29 cellular contexts compared by ENCODE assay signal in the genomic region with DNA sequence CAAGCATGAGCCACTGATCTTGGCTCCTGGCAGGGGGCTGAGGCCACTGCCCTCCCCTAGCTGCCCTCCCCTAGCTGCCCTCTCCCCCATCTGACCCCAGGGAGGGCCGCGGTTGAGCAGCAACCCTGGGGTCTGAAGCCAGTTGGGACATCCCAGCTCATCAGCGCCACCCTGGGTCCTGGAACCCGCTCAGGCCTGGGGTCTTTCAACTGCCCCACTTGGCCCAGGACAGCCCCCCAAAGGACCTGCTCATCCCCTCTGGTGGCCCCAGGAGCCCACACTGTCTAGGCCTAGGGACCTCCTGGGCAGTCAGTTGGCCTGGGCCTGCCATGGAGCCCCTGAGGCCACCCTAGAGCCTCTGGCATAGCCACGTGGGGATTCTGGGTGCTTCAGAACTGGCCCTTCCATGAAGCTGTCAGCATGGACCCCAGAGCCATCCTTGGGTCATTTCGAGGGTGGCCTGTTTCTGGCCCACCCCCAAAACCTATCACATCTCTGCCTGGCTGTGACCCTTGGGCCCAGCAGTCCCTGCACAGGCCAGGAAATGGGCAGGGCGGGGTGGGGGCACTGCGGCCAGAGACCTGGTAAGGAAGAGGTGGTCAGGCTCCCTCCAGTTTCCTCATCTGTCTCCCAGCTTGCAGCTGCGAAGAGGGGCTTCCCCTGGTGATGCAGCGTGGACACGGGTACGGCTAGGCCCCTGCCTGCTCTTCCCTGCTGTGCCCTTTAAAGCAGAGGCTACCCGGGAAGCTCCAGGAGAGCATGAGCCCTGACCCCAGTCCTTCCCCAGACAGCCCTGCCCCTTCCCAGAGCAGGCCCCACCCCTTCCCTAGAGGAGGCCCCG. TPM values are rescaled to one million over a fixed set of nuclear protein-coding genes. Genes with fewer than 3 reads are reported as not detected.
DNase-seq lines count a peak whose midpoint lies in the region; ATAC-seq and TF ChIP-seq lines count a peak whose summit lies in the region.
"Had no signal": no experiment of that assay in that cellular context is flagged by ENCODE, and none has a peak within 500 bp of the region (broad histone marks: within the 10 kb centered on the region; RNA-seq: fewer than 3 reads in every experiment).

No MANE protein-coding gene starts in this region.

- CTCF ChIA-PET in activated CD8-positive, alpha-beta memory T cell treated with anti-CD3 and anti-CD28 coated beads, Interleukin-2, amount 10 ng/mL, durations not matched to agents 7 days and 5 days (lab: Charles Lee), result no interaction called here
- CTCF ChIA-PET in OCI-LY7 (lab: Charles Lee; ENCODE audit: unreplicated experiment), result no interaction called here

- H3K4me1 Mint-ChIP-seq in activated CD8-positive, alpha-beta memory T cell treated with anti-CD3 and anti-CD28 coated beads, Interleukin-2, amount 10 ng/mL, durations not matched to agents 7 days and 5 days, result no peaks in the 10 kb centered on the region
- H3K4me1 Mint-ChIP-seq: activated naive CD8-positive, alpha-beta T cell treated with anti-CD3 and anti-CD28 coated beads for 36 hours; CD8-positive, alpha-beta memory T cell; central memory CD8-positive, alpha-beta T cell; neural crest cell had no signal

- peak; percentile 7 for DNase-seq in activated CD8-positive, alpha-beta memory T cell treated with anti-CD3 and anti-CD28 coated beads, Interleukin-2, amount 50 U/mL, for 4 hours
- no peak for DNase-seq in activated CD8-positive, alpha-beta memory T cell treated with anti-CD3 and anti-CD28 coated beads, Interleukin-2, amount 10 ng/mL, durations not matched to agents 7 days and 5 days
- DNase-seq in OCI-LY7 (ENCODE audit: low spot score), result peak; percentile 16
- DNase-seq in iPS-NIHi7 (ENCODE audit: extremely low spot score), result peak; percentile 68
- peak; percentile 64 for DNase-seq in posterior vena cava (ENCODE audit: low spot score)
- no peak for DNase-seq in stimulated activated CD4-positive, alpha-beta T cell treated with anti-CD3 and anti-CD28 coated beads, Interleukin-15, amount 100 ng/mL, for 24 hours
- DNase-seq in DMS153 (lab: John Stamatoyannopoulos, UW), result no peak
- no peak for DNase-seq in middle frontal gyrus (ENCODE audit: extremely low spot score, low spot score)
- DNase-seq: activated CD4-positive, alpha-beta T cell treated with anti-CD3 and anti-CD28 coated beads for 4 hours; activated naive CD8-positive, alpha-beta T cell treated with anti-CD3 and anti-CD28 coated beads for 36 hours; GF-D8; NCI-H1436; NCI-H510A; stimulated activated CD4-positive, alpha-beta T cell treated with anti-CD3 and anti-CD28 coated beads, Interleukin-2, amount 100 ng/mL, for 24 hours had no signal

- no peaks in the 10 kb centered on the region for H3K27me3 Mint-ChIP-seq in activated CD8-positive, alpha-beta memory T cell treated with anti-CD3 and anti-CD28 coated beads, Interleukin-2, amount 10 ng/mL, durations not matched to agents 7 days and 5 days
- H3K27me3 Mint-ChIP-seq: activated naive CD8-positive, alpha-beta T cell treated with anti-CD3 and anti-CD28 coated beads for 36 hours; central memory CD8-positive, alpha-beta T cell had no signal

- no peak for TF ChIP-seq CTCF in OCI-LY7 (conservative IDR thresholded peaks at IDR 0.05; ENCODE audit: low read length)

- no peak overlapping the region for H3K4me3 ChIP-seq in OCI-LY7 (ENCODE audit: low read depth, low read length, poor library complexity, severe bottlenecking)
- H3K4me3 ChIP-seq: dorsolateral prefrontal cortex, Peyer's patch had no signal

- ATAC-seq in activated CD8-positive, alpha-beta memory T cell treated with anti-CD3 and anti-CD28 coated beads, Interleukin-2, amount 10 ng/mL, durations not matched to agents 7 days and 5 days, result no peak
- ATAC-seq: left lobe of liver had no signal

- no peaks in the 10 kb centered on the region for H3K4me1 ChIP-seq in OCI-LY7 (ENCODE audit: insufficient read depth, low read length, poor library complexity, severe bottlenecking)
- H3K4me1 ChIP-seq: Peyer's patch had no signal

- no peaks in the 10 kb centered on the region for H3K9me2 ChIP-seq in OCI-LY7 (ENCODE audit: insufficient read depth, low read length)

- H2AFZ ChIP-seq in OCI-LY7 (ENCODE audit: low read length), result no peak overlapping the region

- H3K36me3 ChIP-seq in OCI-LY7 (ENCODE audit: insufficient read depth, low read length), result no peaks in the 10 kb centered on the region
- H3K36me3 ChIP-seq: Peyer's patch had no signal

- H3K36me3 Mint-ChIP-seq in activated CD8-positive, alpha-beta memory T cell treated with anti-CD3 and anti-CD28 coated beads, Interleukin-2, amount 10 ng/mL, durations not matched to agents 7 days and 5 days, result no peaks in the 10 kb centered on the region
- H3K36me3 Mint-ChIP-seq: activated naive CD8-positive, alpha-beta T cell treated with anti-CD3 and anti-CD28 coated beads for 36 hours; CD8-positive, alpha-beta memory T cell had no signal

- POLR2A ChIA-PET in OCI-LY7 (lab: Charles Lee), result no interaction called here

- H3K4me3 Mint-ChIP-seq in activated CD8-positive, alpha-beta memory T cell treated with anti-CD3 and anti-CD28 coated beads, Interleukin-2, amount 10 ng/mL, durations not matched to agents 7 days and 5 days, result no peak overlapping the region
- H3K4me3 Mint-ChIP-seq: activated naive CD8-positive, alpha-beta T cell treated with anti-CD3 and anti-CD28 coated beads for 36 hours; activated T-helper 1 cell treated with anti-CD3 and anti-CD28 coated beads, Interleukin-12 subunit alpha, Interleukin-12 subunit beta, Interleukin-2, Interleukin-4 antibody, amounts not matched to agents 30 ng/mL and 10 ng/mL and 1 ng/mL, durations not matched to agents 14 hours and 24 hours and 36 hours; CD8-positive, alpha-beta memory T cell; central memory CD8-positive, alpha-beta T cell; neural crest cell; T-helper 1 cell treated with Interleukin-12 subunit alpha and Interleukin-12 subunit beta and Interleukin-4 antibody, amounts not matched to agents 30 μg/mL and 1 μg/mL, for 36 hours had no signal

- H3K9me3 ChIP-seq in OCI-LY7 (ENCODE audit: low read length), result no peaks in the 10 kb centered on the region
- H3K9me3 ChIP-seq: Peyer's patch had no signal

- H3K9me3 Mint-ChIP-seq in activated CD8-positive, alpha-beta memory T cell treated with anti-CD3 and anti-CD28 coated beads, Interleukin-2, amount 10 ng/mL, durations not matched to agents 7 days and 5 days (ENCODE audit: low read depth), result no peaks in the 10 kb centered on the region
- H3K9me3 Mint-ChIP-seq: activated naive CD8-positive, alpha-beta T cell treated with anti-CD3 and anti-CD28 coated beads for 36 hours; activated T-helper 1 cell treated with anti-CD3 and anti-CD28 coated beads, Interleukin-12 subunit alpha, Interleukin-12 subunit beta, Interleukin-2, Interleukin-4 antibody, amounts not matched to agents 30 ng/mL and 10 ng/mL and 1 ng/mL, durations not matched to agents 14 hours and 24 hours and 36 hours; CD8-positive, alpha-beta memory T cell; central memory CD8-positive, alpha-beta T cell; neural crest cell; T-helper 1 cell treated with Interleukin-12 subunit alpha and Interleukin-12 subunit beta and Interleukin-4 antibody, amounts not matched to agents 30 μg/mL and 1 μg/mL, for 36 hours had no signal

- H3K27ac ChIP-seq in OCI-LY7 (ENCODE audit: low read depth, low read length, poor library complexity, severe bottlenecking), result no peak overlapping the region
- H3K27ac ChIP-seq: dorsolateral prefrontal cortex, Peyer's patch had no signal

- no peaks in the 10 kb centered on the region for H3K79me2 ChIP-seq in OCI-LY7 (ENCODE audit: insufficient read depth, low read depth, low read length)

- BruUV-seq in OCI-LY7 (replicated peaks; lab: Mats Ljungman, UMichigan), result no TSS peak

- H3K4me2 ChIP-seq in OCI-LY7 (ENCODE audit: low read length), result no peak overlapping the region

- intact Hi-C loops in OCI-LY7 (cut with micrococcal nuclease; ENCODE audit: unreplicated experiment), result loop anchor here (10.0 kb wide), 1 partner anchor 402 kb away; no protein-coding TSS in a partner anchor
- intact Hi-C loops in posterior vena cava (cut with DNase I), result no loop called here

- H3K27ac Mint-ChIP-seq in activated CD8-positive, alpha-beta memory T cell treated with anti-CD3 and anti-CD28 coated beads, Interleukin-2, amount 10 ng/mL, durations not matched to agents 7 days and 5 days, result no peak overlapping the region
- H3K27ac Mint-ChIP-seq: activated naive CD8-positive, alpha-beta T cell treated with anti-CD3 and anti-CD28 coated beads for 36 hours; activated T-helper 1 cell treated with anti-CD3 and anti-CD28 coated beads, Interleukin-12 subunit alpha, Interleukin-12 subunit beta, Interleukin-2, Interleukin-4 antibody, amounts not matched to agents 30 ng/mL and 10 ng/mL and 1 ng/mL, durations not matched to agents 14 hours and 24 hours and 36 hours; CD8-positive, alpha-beta memory T cell; progenitor cell of endocrine pancreas; T-helper 1 cell treated with Interleukin-12 subunit alpha and Interleukin-12 subunit beta and Interleukin-4 antibody, amounts not matched to agents 30 μg/mL and 1 μg/mL, for 36 hours had no signal

- H4K20me1 ChIP-seq in OCI-LY7 (ENCODE audit: insufficient read depth, low read length), result no peaks in the 10 kb centered on the region

RNA-seq across cellular contexts. Expression of a gene that starts 37.9 kb away (rescaled TPM):
- not detected for total RNA-seq in activated CD8-positive, alpha-beta memory T cell treated with anti-CD3 and anti-CD28 coated beads, Interleukin-2, amount 10 ng/mL, durations not matched to agents 7 days and 5 days
- not detected in 2 replicates for total RNA-seq in OCI-LY7 (2014; rRNA removed; shearing (Covaris generic))
- not detected in 2 replicates for total RNA-seq in OCI-LY7 (2022)
- under 1 TPM in 1 of 2 donors, not detected in 1; 0.05 TPM for total RNA-seq in posterior vena cava
- total RNA-seq: A172; activated naive CD8-positive, alpha-beta T cell treated with anti-CD3 and anti-CD28 coated beads for 36 hours; activated T-helper 1 cell treated with anti-CD3 and anti-CD28 coated beads, Interleukin-12 subunit alpha, Interleukin-12 subunit beta, Interleukin-2, Interleukin-4 antibody, amounts not matched to agents 30 ng/mL and 10 ng/mL and 1 ng/mL, durations not matched to agents 14 hours and 24 hours and 36 hours; CD8-positive, alpha-beta memory T cell; H1; mononuclear cell; neural crest cell; progenitor cell of endocrine pancreas; SK-MEL-5 had no signal

RNA-seq across cellular contexts. Expression of a gene that starts 45.2 kb away (rescaled TPM):
- total RNA-seq in activated CD8-positive, alpha-beta memory T cell treated with anti-CD3 and anti-CD28 coated beads, Interleukin-2, amount 10 ng/mL, durations not matched to agents 7 days and 5 days, result not detected
- total RNA-seq in OCI-LY7 (2014; rRNA removed; shearing (Covaris generic)), result not detected in 2 replicates
- total RNA-seq in OCI-LY7 (2022) (not detected in 2 replicates), posterior vena cava (not detected)
- total RNA-seq: A172; activated naive CD8-positive, alpha-beta T cell treated with anti-CD3 and anti-CD28 coated beads for 36 hours; activated T-helper 1 cell treated with anti-CD3 and anti-CD28 coated beads, Interleukin-12 subunit alpha, Interleukin-12 subunit beta, Interleukin-2, Interleukin-4 antibody, amounts not matched to agents 30 ng/mL and 10 ng/mL and 1 ng/mL, durations not matched to agents 14 hours and 24 hours and 36 hours; CD8-positive, alpha-beta memory T cell; H1; neural crest cell; Peyer's patch; progenitor cell of endocrine pancreas; SK-MEL-5; subcutaneous adipose tissue; ureter had no signal

Comparison
In these comparisons a context has a peak if more than half of its experiments do, and no peak if none do; other contexts are left out.
1. DNase-seq: peak in activated CD8-positive, alpha-beta memory T cell treated with anti-CD3 and anti-CD28 coated beads, Interleukin-2, amount 50 U/mL, for 4 hours (single experiment), OCI-LY7 (single experiment), iPS-NIHi7 (single experiment) and posterior vena cava (single experiment); none in activated CD8-positive, alpha-beta memory T cell treated with anti-CD3 and anti-CD28 coated beads, Interleukin-2, amount 10 ng/mL, durations not matched to agents 7 days and 5 days (single experiment), stimulated activated CD4-positive, alpha-beta T cell treated with anti-CD3 and anti-CD28 coated beads, Interleukin-15, amount 100 ng/mL, for 24 hours (single experiment), DMS153 (single experiment) and middle frontal gyrus (single experiment).